ENCODE assay signal across 21 cellular contexts in the genomic region with DNA sequence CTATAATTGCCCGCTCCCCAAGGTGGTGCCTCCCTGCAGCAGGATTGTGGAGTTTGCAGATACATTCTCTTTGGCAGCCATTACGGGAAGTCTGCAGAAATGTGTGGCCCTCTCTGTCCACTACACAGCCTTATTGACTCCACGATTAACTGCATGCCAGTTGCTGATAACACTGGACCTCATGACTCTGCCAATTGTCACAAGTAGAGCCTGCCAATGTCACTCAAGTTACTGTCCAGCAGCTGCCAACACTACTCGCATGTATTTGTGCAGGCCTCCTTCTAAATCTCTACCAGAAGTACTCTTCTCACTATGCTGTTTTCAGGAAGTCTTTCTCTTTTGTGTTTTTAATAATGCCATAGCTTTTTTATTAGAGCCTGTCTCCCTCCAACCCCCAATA.
A peak's percentile ranks its signal among the peaks of the same experiment; 100 is the strongest.
DNase-seq lines count a peak whose midpoint lies in the region; ATAC-seq and TF ChIP-seq lines count a peak whose summit lies in the region.
"Had no signal": no experiment of that assay in that cellular context is flagged by ENCODE, and none has a peak within 500 bp of the region (broad histone marks: within the 10 kb centered on the region; RNA-seq: fewer than 3 reads in every experiment).

No MANE protein-coding gene starts in this region.

- H3K36me3 ChIP-seq in right atrium auricular region (no peaks in the 10 kb centered on the region), psoas muscle (ENCODE audit: insufficient read depth in 1 of 2, low read depth in 1 of 2) (no peaks in the 10 kb centered on the region), HAP-1 (replicated peaks) (no peaks in the 10 kb centered on the region), mucosa of descending colon (ENCODE audit: low read depth) (no peaks in the 10 kb centered on the region)

- TF ChIP-seq CTCF in right atrium auricular region (IDR thresholded peaks at IDR 0.05) (no peak), psoas muscle (IDR thresholded peaks at IDR 0.05) (no peak), mucosa of descending colon (IDR thresholded peaks at IDR 0.05) (no peak)

- H3K4me1 ChIP-seq in right atrium auricular region (no peaks in the 10 kb centered on the region), psoas muscle (peaks cover 11% of the 10 kb centered on the region), HAP-1 (no peaks in the 10 kb centered on the region), mucosa of descending colon (ENCODE audit: low read depth) (no peaks in the 10 kb centered on the region)

- H3K9me3 ChIP-seq in right atrium auricular region, result no peaks in the 10 kb centered on the region
- no peaks in the 10 kb centered on the region for H3K9me3 ChIP-seq in psoas muscle
- no peaks in the 10 kb centered on the region for H3K9me3 ChIP-seq in HAP-1
- H3K9me3 ChIP-seq in mucosa of descending colon, result no peaks in the 10 kb centered on the region

- WGBS in psoas muscle, 3 donors, result 25 to 41% (median 34%) methylated on average over 4 of the region's 4 CpGs

- in situ Hi-C loops in HAP-1 (cut with MboI; ENCODE audit: low sequenced_read_pairs), result no loop called here

- H3K27me3 ChIP-seq in right atrium auricular region, result no peaks in the 10 kb centered on the region
- no peaks in the 10 kb centered on the region for H3K27me3 ChIP-seq in psoas muscle (ENCODE audit: insufficient read depth in 3 of 3, low read length in 2 of 3)
- no peaks in the 10 kb centered on the region; the same call in 1 of the 2 replicates for H3K27me3 ChIP-seq in HAP-1 (ENCODE audit: low read depth)

- peak; percentile 99 for ATAC-seq in Right ventricle myocardium superior (ENCODE audit: poor library complexity)
- peak; percentile 99 for ATAC-seq in left ventricle myocardium superior
- peak; percentile 67 to 98 (median 94) for ATAC-seq in psoas muscle
- no peak for ATAC-seq in HG02884 (IDR thresholded peaks at IDR 0.05; ENCODE audit: unreplicated experiment)
- no peak for ATAC-seq in mucosa of descending colon
- ATAC-seq in HG02642 (IDR thresholded peaks at IDR 0.05; ENCODE audit: poor library complexity, unreplicated experiment), result no peak
- ATAC-seq: PC-3 had no signal

- DNase-seq in Right ventricle myocardium superior (peak; percentile 42), right atrium auricular region (ENCODE audit: low spot score) (no peak), left ventricle myocardium superior (peak; percentile 29), psoas muscle (peak in 1 of 2 donors; percentile 51), HAP-1 (ENCODE audit: low spot score in 2 of 2) (no peak), mucosa of descending colon (no peak)
- DNase-seq: GM23248; H9; NCI-H1092; NCI-H1417 treated with DMSO at 0.1 percent for 48 hours; NCI-H1694 treated with DMSO at 0.1 percent for 48 hours; NCI-H2081; NCI-H2227 treated with DMSO at 0.1 percent for 48 hours; NCI-H510A; NCI-H69; NK-92 treated with Interleukin-12 subunit alpha and Interleukin-12 subunit beta, amount 100 ng/mL, for 24 hours; PC-3; SHP77 had no signal

- no peak overlapping the region for H3K4me3 ChIP-seq in right atrium auricular region
- peak overlapping the region; percentile 10 for H3K4me3 ChIP-seq in psoas muscle
- H3K4me3 ChIP-seq in HAP-1, result no peak overlapping the region
- H3K4me3 ChIP-seq in mucosa of descending colon, result no peak overlapping the region
- H3K4me3 ChIP-seq: GM23248 had no signal

- intact Hi-C loops in Right ventricle myocardium superior (cut with DNase I), result loop anchor here (10.0 kb wide), 1 partner anchor 125 kb away; the partner anchor contains the start of gene PPP1R3A
- intact Hi-C loops in left ventricle myocardium superior (cut with micrococcal nuclease), result no loop called here
- intact Hi-C loops in psoas muscle (cut with DNase I), result no loop called here
- intact Hi-C loops in mucosa of descending colon (cut with DNase I, micrococcal nuclease), result no loop called here

- peak overlapping the region in 1 of 2 donors; percentile 30 for H3K27ac ChIP-seq in right atrium auricular region
- H3K27ac ChIP-seq in psoas muscle, result peak overlapping the region; percentile 47
- H3K27ac ChIP-seq: GM23248, HL-60 had no signal

Comparison
In these comparisons a context has a peak if more than half of its experiments do, and no peak if none do; other contexts are left out.
1. DNase-seq: peak in Right ventricle myocardium superior (single experiment) and left ventricle myocardium superior (single experiment); none in right atrium auricular region (single experiment), HAP-1 (0 of 2) and mucosa of descending colon (0 of 3).
2. ATAC-seq: peak in Right ventricle myocardium superior (single experiment), left ventricle myocardium superior (single experiment) and psoas muscle (4 of 4); none in HG02884 (single experiment), mucosa of descending colon (single experiment) and HG02642 (single experiment).